9 cellular contexts compared by ENCODE assay signal in the genomic region with DNA sequence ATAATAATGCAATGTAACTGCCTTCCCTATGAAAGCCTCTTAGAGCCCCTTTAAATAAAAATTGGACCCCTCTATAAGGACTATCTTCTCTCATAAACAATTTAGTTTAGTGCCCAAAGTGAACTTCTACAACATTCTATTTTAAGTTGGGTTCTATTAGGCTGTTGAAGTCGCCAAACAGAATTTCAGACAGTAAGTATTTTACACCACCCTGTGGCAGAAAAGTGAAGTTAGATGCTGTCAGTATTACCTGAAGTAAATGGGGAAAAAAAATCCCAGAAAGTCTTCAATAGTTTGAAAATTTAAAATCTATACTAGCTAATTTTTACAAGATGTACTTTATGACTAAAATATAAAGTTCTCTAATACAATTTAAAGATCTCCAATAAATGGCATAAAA. TPM values are rescaled to one million over a fixed set of nuclear protein-coding genes. Genes with fewer than 3 reads are reported as not detected.
A peak's percentile ranks its signal among the peaks of the same experiment; 100 is the strongest.
DNase-seq lines count a peak whose midpoint lies in the region; ATAC-seq and TF ChIP-seq lines count a peak whose summit lies in the region.
"Had no signal": no experiment of that assay in that cellular context is flagged by ENCODE, and none has a peak within 500 bp of the region (broad histone marks: within the 10 kb centered on the region; RNA-seq: fewer than 3 reads in every experiment).

No MANE protein-coding gene starts in this region.

- H3K4me3 ChIP-seq in brain microvascular endothelial cell (ENCODE audit: low read depth, low read length) = no peak overlapping the region

- in situ Hi-C loops in brain microvascular endothelial cell (cut with HindIII; ENCODE audit: low pct_ligation_motif_present, low sequenced_read_pairs) = no loop called here

- DNase-seq in CD14-positive monocyte (ENCODE audit: low spot score) = no peak
- DNase-seq in brain microvascular endothelial cell = peak; percentile 6
- DNase-seq in medulla oblongata (ENCODE audit: extremely low spot score) = peak; percentile 12
- no peak for DNase-seq in T-helper 9 cell
- DNase-seq: NCI-H187 treated with DMSO at 0.1 percent for 48 hours had no signal

- no peaks in the 10 kb centered on the region for H3K27me3 ChIP-seq in brain microvascular endothelial cell (replicated peaks)

- H3K27ac ChIP-seq in brain microvascular endothelial cell = no peak overlapping the region

- H3K36me3 ChIP-seq in brain microvascular endothelial cell (replicated peaks) = no peaks in the 10 kb centered on the region

- peak; percentile 43 for ATAC-seq in HG03432 (IDR thresholded peaks at IDR 0.05; ENCODE audit: unreplicated experiment)
- no peak for ATAC-seq in HG03520 (IDR thresholded peaks at IDR 0.05; ENCODE audit: unreplicated experiment)
- no peak for ATAC-seq in HG03565 (IDR thresholded peaks at IDR 0.05; ENCODE audit: unreplicated experiment)
- no peak for ATAC-seq in HG02759 (IDR thresholded peaks at IDR 0.05; ENCODE audit: unreplicated experiment)

- peaks cover 0 to 2% (median 0%) of the 10 kb centered on the region in 3 donors for H3K27me3 Mint-ChIP-seq in CD14-positive monocyte (ENCODE audit: low read depth in 3 of 3)

- H3K9me3 Mint-ChIP-seq in CD14-positive monocyte = no peaks in the 10 kb centered on the region

- intact Hi-C loops in CD14-positive monocyte (cut with micrococcal nuclease) = no loop called here

- H3K4me1 Mint-ChIP-seq in CD14-positive monocyte = no peaks in the 10 kb centered on the region

- TF ChIP-seq CTCF in CD14-positive monocyte (IDR thresholded peaks at IDR 0.05) (peak; percentile 10), brain microvascular endothelial cell (IDR thresholded peaks at IDR 0.05; ENCODE audit: low read depth, low read length, missing control alignments) (peak; percentile 34)

- no peak overlapping the region for H3K4me3 Mint-ChIP-seq in CD14-positive monocyte

- no peak overlapping the region for H3K27ac Mint-ChIP-seq in CD14-positive monocyte

- H3K36me3 Mint-ChIP-seq in CD14-positive monocyte = peaks cover 23 to 32% of the 10 kb centered on the region in 2 donors

RNA-seq across cellular contexts. Expression of gene CAAP1, which starts 29.5 kb away (rescaled TPM):
- polyA plus RNA-seq in CD14-positive monocyte = 1 to 10 TPM; 8.7 to 9.1 TPM

Comparison
In these comparisons a context has a peak if more than half of its experiments do, and no peak if none do; other contexts are left out.
1. DNase-seq: peak in brain microvascular endothelial cell (single experiment) and medulla oblongata (single experiment); none in CD14-positive monocyte (single experiment) and T-helper 9 cell (single experiment).